Comparison of ENCODE assay signal across 17 cellular contexts in genomic region chr6:148898360-148899005, GRCh38.
DNase-seq lines count a peak whose midpoint lies in the region; ATAC-seq, FAIRE-seq and TF ChIP-seq lines count a peak whose summit lies in the region.
"Had no signal": no experiment of that assay in that cellular context is flagged by ENCODE, and none has a peak within 500 bp of the region (broad histone marks: within the 10 kb centered on the region; RNA-seq: fewer than 3 reads in every experiment).

No MANE protein-coding gene starts in this region.

- H3K4me3 ChIP-seq in BLaER1: no peak overlapping the region
- no peak overlapping the region for H3K4me3 ChIP-seq in SK-N-MC
- no peak overlapping the region for H3K4me3 ChIP-seq in prostate gland
- H3K4me3 ChIP-seq in MG63: no peak overlapping the region

- FAIRE-seq in HTR-8/SVneo (lab: Jason Lieb, UNC): no peak

- H3K36me3 ChIP-seq in BLaER1 (peaks cover 14% of the 10 kb centered on the region), SK-N-MC (ENCODE audit: insufficient read depth, low read length) (no peaks in the 10 kb centered on the region), prostate gland (no peaks in the 10 kb centered on the region), MG63 (no peaks in the 10 kb centered on the region)
- H3K36me3 ChIP-seq: BE2C had no signal

- 20% methylated on average over 4 of the region's 4 CpGs for WGBS in prostate gland

- H3K4me2 ChIP-seq in BLaER1: peak overlapping the region; percentile 11

- H3K27ac ChIP-seq in BLaER1 (no peak overlapping the region), SK-N-MC (peak overlapping the region; percentile 22; the same call in 1 of the 2 replicates), prostate gland (no peak overlapping the region)

- H3K27me3 ChIP-seq in BLaER1: no peaks in the 10 kb centered on the region
- H3K27me3 ChIP-seq in prostate gland (replicated peaks; ENCODE audit: insufficient read depth): no peaks in the 10 kb centered on the region
- H3K27me3 ChIP-seq in MG63: no peaks in the 10 kb centered on the region

- no peak overlapping the region for H3K9ac ChIP-seq in BLaER1
- no peak overlapping the region for H3K9ac ChIP-seq in SK-N-MC (ENCODE audit: insufficient read length)

- intact Hi-C loops in prostate gland (cut with DNase I): no loop called here

- no peaks in the 10 kb centered on the region for H4K20me1 ChIP-seq in BLaER1

- H3K9me3 ChIP-seq in BLaER1 (peaks cover 16% of the 10 kb centered on the region), SK-N-MC (ENCODE audit: low read depth, low read length) (no peaks in the 10 kb centered on the region), prostate gland (no peaks in the 10 kb centered on the region), MG63 (no peaks in the 10 kb centered on the region; the same call in 1 of the 2 replicates)
- H3K9me3 ChIP-seq: BE2C had no signal

- ATAC-seq in GM21423 (IDR thresholded peaks at IDR 0.05; ENCODE audit: unreplicated experiment): no peak

- DNase-seq in M059J (ENCODE audit: low read depth): peak; percentile 9
- no peak for DNase-seq in SK-N-MC (ENCODE audit: low read depth, low spot score)
- DNase-seq in prostate gland (ENCODE audit: low spot score): peak; percentile 25
- DNase-seq in MG63: no peak
- no peak for DNase-seq in HTR-8/SVneo (ENCODE audit: insufficient read length, low spot score)
- DNase-seq: BE2C; CD8-positive, alpha-beta memory T cell; H7; KG1; NCI-H1105; NCI-H187 treated with DMSO at 0.1 percent for 48 hours; NCI-H526; NK-92 treated with Interleukin-12 subunit alpha and Interleukin-12 subunit beta, amount 100 ng/mL, for 24 hours; OCI-M1; RPMI8226 had no signal

- H3K4me1 ChIP-seq in BLaER1 (peaks cover 17% of the 10 kb centered on the region), prostate gland (replicated peaks) (no peaks in the 10 kb centered on the region)
- H3K4me1 ChIP-seq: BE2C had no signal

- TF ChIP-seq CTCF in prostate gland (IDR thresholded peaks at IDR 0.05): no peak

- no peak for TF ChIP-seq POLR2A in prostate gland (IDR thresholded peaks at IDR 0.05)

Comparison
In these comparisons a context has a peak if more than half of its experiments do, and no peak if none do; other contexts are left out.
1. DNase-seq: peak in M059J (single experiment) and prostate gland (single experiment); none in SK-N-MC (single experiment), MG63 (single experiment) and HTR-8/SVneo (single experiment).